21 cellular contexts compared by ENCODE assay signal in the genomic region with DNA sequence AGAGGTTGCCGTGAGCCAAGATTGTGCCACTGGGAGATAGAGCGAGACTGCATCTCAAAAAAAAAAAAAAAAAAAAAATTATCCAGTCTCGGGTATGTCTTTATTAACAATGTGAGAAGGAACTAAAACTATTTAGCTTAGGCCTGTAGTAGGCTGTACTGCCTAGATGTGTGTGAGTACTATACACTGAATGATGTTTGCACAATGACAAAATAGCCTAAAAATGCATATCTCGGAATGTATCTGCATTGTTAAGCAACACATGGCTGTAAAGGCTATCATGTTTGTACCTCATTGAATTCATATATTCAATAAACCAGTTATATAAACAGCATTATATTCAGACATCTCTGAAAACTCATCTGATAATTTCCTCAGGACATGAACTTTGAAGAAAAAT.
DNase-seq lines count a peak whose midpoint lies in the region; ATAC-seq, FAIRE-seq and TF ChIP-seq lines count a peak whose summit lies in the region.
"Had no signal": no experiment of that assay in that cellular context is flagged by ENCODE, and none has a peak within 500 bp of the region (broad histone marks: within the 10 kb centered on the region; RNA-seq: fewer than 3 reads in every experiment).

No MANE protein-coding gene starts in this region.

- no CpG with 5 or more reads among the region's 4 CpGs for WGBS in IMR-90 (ENCODE audit: extremely low coverage in 2 of 2, insufficient read length in 1 of 2), 2 experiments

- no peak overlapping the region for H4K5ac ChIP-seq in IMR-90 (ENCODE audit: low read depth, low read length)

- dilution Hi-C loops in IMR-90 (cut with HindIII; ENCODE audit: low sequenced_read_pairs, unreplicated experiment) = no loop called here

- H4K91ac ChIP-seq in IMR-90 (ENCODE audit: insufficient read depth, low read depth, low read length) = peak overlapping the region; percentile 36; the same call in 1 of the 2 replicates

- no peak overlapping the region for H3K9ac ChIP-seq in IMR-90 (ENCODE audit: low read depth, low read length)
- H3K9ac ChIP-seq: BLaER1 had no signal

- in situ Hi-C loops in IMR-90 (cut with MboI; ENCODE audit: low sequenced_read_pairs) = no loop called here

- no peak overlapping the region for H3K23ac ChIP-seq in IMR-90 (ENCODE audit: low read depth, low read length)

- no peak overlapping the region for H3K4me3 ChIP-seq in AG04450 (ENCODE audit: low read depth, low read length)
- no peak overlapping the region for H3K4me3 ChIP-seq in IMR-90 (ENCODE audit: insufficient read depth, low read depth, low read length)
- H3K4me3 ChIP-seq in bronchial epithelial cell (ENCODE audit: low read depth, low read length) = no peak overlapping the region
- no peak overlapping the region for H3K4me3 ChIP-seq in osteoblast (ENCODE audit: insufficient read depth, low read length)
- H3K4me3 ChIP-seq: BLaER1, GM12878 had no signal

- H3K4me2 ChIP-seq in IMR-90 (ENCODE audit: low read depth, low read length) (no peak overlapping the region), osteoblast (ENCODE audit: insufficient read depth, low read length) (no peak overlapping the region)
- H3K4me2 ChIP-seq: BLaER1 had no signal

- no peak for TF ChIP-seq RAD21 in IMR-90 (IDR thresholded peaks at IDR 0.05; ENCODE audit: low read length)

- H3K14ac ChIP-seq in IMR-90 (replicated peaks; ENCODE audit: low read depth, low read length) = peak overlapping the region; percentile 98; the same call in 1 of the 2 replicates

- intact Hi-C loops in IMR-90 (cut with micrococcal nuclease) = no loop called here

- no peak overlapping the region for H3K56ac ChIP-seq in IMR-90 (ENCODE audit: extremely low read depth, insufficient read depth, low read length)

- peak overlapping the region in 1 of 2 experiments; percentile 86; a peak in 2 of 4 replicates for H4K8ac ChIP-seq in IMR-90 (ENCODE audit: low read depth in 2 of 2, low read length in 2 of 2)

- TF ChIP-seq CTCF in AG04450 (IDR thresholded peaks at IDR 0.05; ENCODE audit: low read depth, low read length) = no peak
- no peak for TF ChIP-seq CTCF in IMR-90 (conservative IDR thresholded peaks at IDR 0.05; ENCODE audit: low read depth, low read length)
- TF ChIP-seq CTCF in bronchial epithelial cell (IDR thresholded peaks at IDR 0.05; ENCODE audit: insufficient read depth, low read length, severe bottlenecking) = no peak
- TF ChIP-seq CTCF in osteoblast (IDR thresholded peaks at IDR 0.05; ENCODE audit: extremely low read depth, low read depth, low read length) = no peak

- H4K20me1 ChIP-seq in IMR-90 (ENCODE audit: insufficient read depth, low read length) (peaks cover 3% of the 10 kb centered on the region; the same call in 1 of the 2 replicates), osteoblast (ENCODE audit: insufficient read depth, low read length) (no peaks in the 10 kb centered on the region)
- H4K20me1 ChIP-seq: BLaER1 had no signal

- H3K9me3 ChIP-seq in AG04450 (ENCODE audit: control insufficient read depth, insufficient read depth, low read length) (peaks cover 8% of the 10 kb centered on the region; the same call in 1 of the 2 replicates), IMR-90 (ENCODE audit: control insufficient read depth, insufficient read depth, low read length) (peaks cover 6% of the 10 kb centered on the region; the same call in 1 of the 2 replicates), osteoblast (ENCODE audit: low read depth, low read length) (peaks cover 2% of the 10 kb centered on the region)

- no peaks in the 10 kb centered on the region for H3K79me2 ChIP-seq in osteoblast (ENCODE audit: insufficient read depth, low read length)

- peak overlapping the region; percentile 67; the same call in 2 of the 3 replicates for H2BK15ac ChIP-seq in IMR-90 (ENCODE audit: low read depth, low read length)

- peak overlapping the region; percentile 97; the same call in 1 of the 2 replicates for H3K4ac ChIP-seq in IMR-90 (ENCODE audit: low read depth, low read length)

- H2AK9ac ChIP-seq in IMR-90 (replicated peaks; ENCODE audit: low read depth, low read length, poor library complexity) = no peak overlapping the region

- H2BK120ac ChIP-seq in IMR-90 (ENCODE audit: low read depth, low read length) = peak overlapping the region; percentile 99

- no peaks in the 10 kb centered on the region for H3K27me3 ChIP-seq in AG04450 (ENCODE audit: control insufficient read depth, insufficient read depth, low read length)
- H3K27me3 ChIP-seq in IMR-90 (ENCODE audit: control insufficient read depth, insufficient read depth, low read length) = no peaks in the 10 kb centered on the region
- no peaks in the 10 kb centered on the region for H3K27me3 ChIP-seq in bronchial epithelial cell (ENCODE audit: control insufficient read depth, insufficient read depth, low read length)
- no peaks in the 10 kb centered on the region for H3K27me3 ChIP-seq in osteoblast (ENCODE audit: insufficient read depth, low read length)
- H3K27me3 ChIP-seq: BLaER1 had no signal

- no peak overlapping the region; the same call in 1 of the 2 replicates for H3K18ac ChIP-seq in IMR-90 (ENCODE audit: low read depth, low read length)

- H3K27ac ChIP-seq in AG04450 (ENCODE audit: low read depth, low read length) = peak overlapping the region; percentile 62
- peak overlapping the region; percentile 96; the same call in 1 of the 2 replicates for H3K27ac ChIP-seq in IMR-90 (ENCODE audit: insufficient read depth, low read length)
- peak overlapping the region; percentile 68 for H3K27ac ChIP-seq in osteoblast (ENCODE audit: low read depth, low read length)
- H3K27ac ChIP-seq: BLaER1, HL-60 had no signal

- H2AFZ ChIP-seq in IMR-90 (replicated peaks; ENCODE audit: low read length, poor library complexity) (no peak overlapping the region), osteoblast (ENCODE audit: low read length) (no peak overlapping the region)

- H3K4me1 ChIP-seq in IMR-90 (ENCODE audit: control insufficient read depth, insufficient read depth, low read length) = peaks cover 8% of the 10 kb centered on the region
- peaks cover 29% of the 10 kb centered on the region for H3K4me1 ChIP-seq in osteoblast (ENCODE audit: insufficient read depth, low read length)
- H3K4me1 ChIP-seq: BLaER1 had no signal

- POLR2A ChIA-PET in AG04450 (lab: Yijun Ruan, JAX) = no interaction called here
- POLR2A ChIA-PET in IMR-90 (lab: Charles Lee; ENCODE audit: unreplicated experiment) = no interaction called here

- TF ChIP-seq POLR2A in IMR-90 (IDR thresholded peaks at IDR 0.05; ENCODE audit: low read depth, low read length) = no peak

- peak; percentile 5; the same call in 1 of the 2 replicates for ATAC-seq in IMR-90 (ENCODE audit: low read depth)
- no peak for ATAC-seq in GM18511 (IDR thresholded peaks at IDR 0.05; ENCODE audit: unreplicated experiment)
- ATAC-seq: GM12878 had no signal

- H3K36me3 ChIP-seq in IMR-90 (ENCODE audit: control insufficient read depth, insufficient read depth, low read length) (no peaks in the 10 kb centered on the region), bronchial epithelial cell (ENCODE audit: control insufficient read depth, insufficient read depth, low read length) (no peaks in the 10 kb centered on the region), osteoblast (ENCODE audit: insufficient read depth, low read length) (no peaks in the 10 kb centered on the region)
- H3K36me3 ChIP-seq: BLaER1 had no signal

- no peaks in the 10 kb centered on the region for H3K79me1 ChIP-seq in IMR-90 (ENCODE audit: low read depth in 1 of 2, low read length in 2 of 2)

- DNase-seq in AG04450 (ENCODE audit: low read depth, low spot score) (no peak), IMR-90 (peak; percentile 34), bronchial epithelial cell (ENCODE audit: low read depth) (peak; percentile 94), osteoblast (ENCODE audit: insufficient read length, low spot score, missing footprints) (no peak), D341Med (ENCODE audit: low spot score) (no peak), T-helper 2 cell (no peak), SKM-1 treated with dmso at 0.1 percent for 144 hours (lab: John Stamatoyannopoulos, UW; ENCODE audit: unreplicated experiment) (no peak)
- DNase-seq: ACHN; DMS153; H9; MM.1S; NCI-H1105; NCI-H1694 treated with DMSO at 0.1 percent for 48 hours; NCI-H69; NK-92 treated with Interleukin-12 subunit alpha and Interleukin-12 subunit beta, amount 100 ng/mL, for 24 hours; OCI-M1 had no signal

- no peak overlapping the region; the same call in 1 of the 2 replicates for H2AK5ac ChIP-seq in IMR-90 (ENCODE audit: low read depth, low read length)

- FAIRE-seq in bronchial epithelial cell (lab: Jason Lieb, UNC) = no peak
- FAIRE-seq: GM12878, GM18507 had no signal

- H2BK20ac ChIP-seq in IMR-90 (ENCODE audit: low read depth, low read length) = peak overlapping the region; percentile 99

- BruUV-seq in IMR-90 (replicated peaks; lab: Mats Ljungman, UMichigan) = no TSS peak

- H3K9me1 ChIP-seq in IMR-90 (ENCODE audit: insufficient read depth, low read length) = peaks cover 8% of the 10 kb centered on the region

- CTCF ChIA-PET in AG04450 (lab: Charles Lee) (interaction anchor here (0.8 to 0.9 kb wide), 2 partner anchors 32 to 45 kb away, joined by 3 read pairs; no protein-coding TSS in a partner anchor), IMR-90 (lab: Yijun Ruan, JAX) (interaction anchor here (0.7 kb wide), 1 partner anchor 258 kb away, joined by 7 read pairs; no protein-coding TSS in a partner anchor)

- peak overlapping the region; percentile 98 for H2BK5ac ChIP-seq in IMR-90 (ENCODE audit: low read depth, low read length, poor library complexity, severe bottlenecking)

TF ChIP-seq in IMR-90, 13 proteins besides CTCF, POLR2A, EP300 and RAD21:
- TF ChIP-seq CEBPB (IDR thresholded peaks at IDR 0.05; ENCODE audit: low read depth, low read length) (peak; percentile 45), NFE2L2 (IDR thresholded peaks at IDR 0.05; ENCODE audit: low read depth, low read length) (no peak)

Comparison
In these comparisons a context has a peak if more than half of its experiments do, and no peak if none do; other contexts are left out.
1. DNase-seq: peak in IMR-90 (single experiment) and bronchial epithelial cell (single experiment); none in AG04450 (single experiment), osteoblast (single experiment), D341Med (single experiment), T-helper 2 cell (0 of 5) and SKM-1 treated with dmso at 0.1 percent for 144 hours (single experiment).
2. Peak in every context shown above with its lines, with median percentiles within 50 percentile points of each other: H3K27ac ChIP-seq.